8 cellular contexts compared by ENCODE assay signal in genomic region chr2:47002480-47003381, GRCh38.
DNase-seq lines count a peak whose midpoint lies in the region; ATAC-seq and TF ChIP-seq lines count a peak whose summit lies in the region.

No MANE protein-coding gene starts in this region.

- peaks cover 17% of the 10 kb centered on the region for H3F3A ChIP-seq in neural progenitor cell (ENCODE audit: low read depth)

- no peak overlapping the region for H3K4me3 ChIP-seq in neural progenitor cell

- H3K36me3 Mint-ChIP-seq in endothelial cell (ENCODE audit: low read depth, unreplicated experiment) (peaks cover 16% of the 10 kb centered on the region), neural progenitor cell (peaks cover 9% of the 10 kb centered on the region)

- H3K27me3 Mint-ChIP-seq in endothelial cell (ENCODE audit: unreplicated experiment) (peaks cover 17% of the 10 kb centered on the region), neural progenitor cell (ENCODE audit: insufficient read depth, low read depth) (peaks cover 11% of the 10 kb centered on the region)

- H3K27me3 ChIP-seq in neural progenitor cell, result no peaks in the 10 kb centered on the region

- H3K4me3 Mint-ChIP-seq in endothelial cell (ENCODE audit: unreplicated experiment) (peak overlapping the region; percentile 25), neural progenitor cell (peak overlapping the region; percentile 35)

- H3K9me3 ChIP-seq in neural progenitor cell (ENCODE audit: low read depth), result no peaks in the 10 kb centered on the region

- DNase-seq in Daoy (ENCODE audit: low read depth) (peak; percentile 35), NCI-H82 treated with DMSO at 0.1 percent for 48 hours (lab: John Stamatoyannopoulos, UW; ENCODE audit: unreplicated experiment) (peak; percentile 64), endothelial cell (ENCODE audit: low spot score) (no peak), neural progenitor cell (ENCODE audit: low spot score) (peak; percentile 88), NCI-H1105 (lab: John Stamatoyannopoulos, UW) (no peak)

- no peak overlapping the region for H2AFZ ChIP-seq in neural progenitor cell (replicated peaks)

- H3K4me2 ChIP-seq in neural progenitor cell, result peak overlapping the region; percentile 67

- H3K79me2 ChIP-seq in neural progenitor cell (ENCODE audit: low read depth), result no peaks in the 10 kb centered on the region

- no peaks in the 10 kb centered on the region for H3K9me3 Mint-ChIP-seq in endothelial cell (ENCODE audit: unreplicated experiment)
- H3K9me3 Mint-ChIP-seq in neural progenitor cell, result peaks cover 3% of the 10 kb centered on the region

- H3K4me1 Mint-ChIP-seq in endothelial cell (ENCODE audit: unreplicated experiment) (peaks cover 15% of the 10 kb centered on the region), neural progenitor cell (peaks cover 68% of the 10 kb centered on the region)

- ATAC-seq in GM19452 (IDR thresholded peaks at IDR 0.05; ENCODE audit: unreplicated experiment) (no peak), GM19324 (IDR thresholded peaks at IDR 0.05; ENCODE audit: low FRiP score, unreplicated experiment) (no peak), GM21786 (IDR thresholded peaks at IDR 0.05; ENCODE audit: unreplicated experiment) (no peak)

- no peak overlapping the region for H3K9ac ChIP-seq in neural progenitor cell

- no peak for TF ChIP-seq CTCF in endothelial cell (IDR thresholded peaks at IDR 0.05; ENCODE audit: unreplicated experiment)
- no peak for TF ChIP-seq CTCF in neural progenitor cell (IDR thresholded peaks at IDR 0.05)

- H4K20me1 ChIP-seq in neural progenitor cell (ENCODE audit: low read depth), result peaks cover 14% of the 10 kb centered on the region

- H3K36me3 ChIP-seq in neural progenitor cell, result no peaks in the 10 kb centered on the region

- H3K27ac ChIP-seq in neural progenitor cell, result no peak overlapping the region

- peak overlapping the region; percentile 62 for H3K27ac Mint-ChIP-seq in endothelial cell (ENCODE audit: unreplicated experiment)
- H3K27ac Mint-ChIP-seq in neural progenitor cell, result peak overlapping the region; percentile 99

- peaks cover 32% of the 10 kb centered on the region for H3K4me1 ChIP-seq in neural progenitor cell

Comparison
In these comparisons a context has a peak if more than half of its experiments do, and no peak if none do; other contexts are left out.
1. DNase-seq: peak in Daoy (single experiment), NCI-H82 treated with DMSO at 0.1 percent for 48 hours (single experiment) and neural progenitor cell (single experiment); none in endothelial cell (single experiment) and NCI-H1105 (single experiment).